In genomic region chr14:50944647-50945413, GRCh38 we compare ENCODE assay signal across 8 cellular contexts. TPM values are rescaled to one million over a fixed set of nuclear protein-coding genes. Genes with fewer than 3 reads are reported as not detected.
A peak's percentile ranks its signal among the peaks of the same experiment; 100 is the strongest.
DNase-seq lines count a peak whose midpoint lies in the region; ATAC-seq and TF ChIP-seq lines count a peak whose summit lies in the region.

No MANE protein-coding gene starts in this region.

- POLR2A ChIA-PET in activated CD4-positive, alpha-beta T cell treated with anti-CD3 and anti-CD28 coated beads for 36 hours (lab: Charles Lee): no interaction called here

- H3K27ac ChIP-seq in OCI-LY3 (ENCODE audit: low read length): no peak overlapping the region
- H3K27ac ChIP-seq in right lobe of liver: peak overlapping the region; percentile 86 to 94 (median 87)
- H3K27ac ChIP-seq in suprapubic skin: peak overlapping the region; percentile 77

- H3K4me1 ChIP-seq in OCI-LY3 (ENCODE audit: low read length): no peaks in the 10 kb centered on the region
- H3K4me1 ChIP-seq in right lobe of liver: peaks cover 0 to 22% (median 0%) of the 10 kb centered on the region in 4 donors
- H3K4me1 ChIP-seq in suprapubic skin: peaks cover 19% of the 10 kb centered on the region

- H3K4me3 ChIP-seq in OCI-LY3 (ENCODE audit: low read length) (peak overlapping the region; percentile 75), right lobe of liver (peak overlapping the region; percentile 69 to 86 (median 73)), suprapubic skin (peak overlapping the region; percentile 66)

- ATAC-seq in activated CD4-positive, alpha-beta T cell treated with anti-CD3 and anti-CD28 coated beads for 36 hours: peak; percentile 67
- ATAC-seq in HG03108 (IDR thresholded peaks at IDR 0.05; ENCODE audit: unreplicated experiment) (peak; percentile 8), right lobe of liver (peak; percentile 53 to 59 (median 56))

- H4K20me1 ChIP-seq in OCI-LY3 (ENCODE audit: insufficient read depth, low read length): no peaks in the 10 kb centered on the region

- H3K36me3 ChIP-seq in OCI-LY3 (replicated peaks; ENCODE audit: low read depth, low read length) (no peaks in the 10 kb centered on the region), right lobe of liver (no peaks in the 10 kb centered on the region), suprapubic skin (no peaks in the 10 kb centered on the region)

- H3K9ac ChIP-seq in OCI-LY3 (ENCODE audit: low read length): no peak overlapping the region

- CTCF ChIA-PET in activated CD4-positive, alpha-beta T cell treated with anti-CD3 and anti-CD28 coated beads for 36 hours (lab: Charles Lee): interaction anchor here (0.6 kb wide), 1 partner anchor 1811 kb away, joined by 3 read pairs; no protein-coding TSS in a partner anchor

- H2AFZ ChIP-seq in OCI-LY3 (ENCODE audit: low read depth, low read length): peak overlapping the region; percentile 34

- intact Hi-C loops in activated CD4-positive, alpha-beta T cell treated with anti-CD3 and anti-CD28 coated beads for 36 hours (cut with DNase I, micrococcal nuclease): loop anchor here (2.0 to 10.0 kb wide), 2 partner anchors 150 kb away; partner anchors contain the start of gene TRIM9 (in 2 of the 2)
- intact Hi-C loops in right lobe of liver (cut with DNase I): no loop called here

- H3K9me3 ChIP-seq in OCI-LY3 (ENCODE audit: insufficient read depth, low read length): no peaks in the 10 kb centered on the region
- H3K9me3 ChIP-seq in right lobe of liver: no peaks in the 10 kb centered on the region
- no peaks in the 10 kb centered on the region for H3K9me3 ChIP-seq in suprapubic skin

- no peak overlapping the region for H3K27ac Mint-ChIP-seq in activated CD4-positive, alpha-beta T cell treated with anti-CD3 and anti-CD28 coated beads for 36 hours

- no peaks in the 10 kb centered on the region for H3K36me3 Mint-ChIP-seq in activated CD4-positive, alpha-beta T cell treated with anti-CD3 and anti-CD28 coated beads for 36 hours (ENCODE audit: low read depth)

- no peaks in the 10 kb centered on the region for H3K79me2 ChIP-seq in OCI-LY3 (ENCODE audit: low read length)

- TF ChIP-seq EP300 in suprapubic skin (IDR thresholded peaks at IDR 0.05): no peak

- H3K27me3 Mint-ChIP-seq in activated CD4-positive, alpha-beta T cell treated with anti-CD3 and anti-CD28 coated beads for 36 hours: peaks cover 33% of the 10 kb centered on the region

- WGBS in right lobe of liver (ENCODE audit: insufficient coverage, low coverage, low lambda C conversion rate, missing lambda C conversion rate): 3% methylated on average over 23 of the region's 29 CpGs
- WGBS in suprapubic skin: 6% methylated on average over 23 of the region's 29 CpGs

- TF ChIP-seq CTCF in OCI-LY3 (IDR thresholded peaks at IDR 0.05; ENCODE audit: low read depth, low read length) (no peak), right lobe of liver (IDR thresholded peaks at IDR 0.05) (no peak), suprapubic skin (IDR thresholded peaks at IDR 0.05) (no peak)

- H3K4me2 ChIP-seq in OCI-LY3 (ENCODE audit: low read length): peak overlapping the region; percentile 46

- H3K9me3 Mint-ChIP-seq in activated CD4-positive, alpha-beta T cell treated with anti-CD3 and anti-CD28 coated beads for 36 hours (ENCODE audit: low read depth): no peaks in the 10 kb centered on the region

- H3K4me3 Mint-ChIP-seq in activated CD4-positive, alpha-beta T cell treated with anti-CD3 and anti-CD28 coated beads for 36 hours: peak overlapping the region; percentile 70

- H3K27me3 ChIP-seq in OCI-LY3 (ENCODE audit: low read depth, low read length) (no peaks in the 10 kb centered on the region), right lobe of liver (no peaks in the 10 kb centered on the region), suprapubic skin (no peaks in the 10 kb centered on the region)

- peaks cover 13% of the 10 kb centered on the region for H3K4me1 Mint-ChIP-seq in activated CD4-positive, alpha-beta T cell treated with anti-CD3 and anti-CD28 coated beads for 36 hours

- DNase-seq in activated CD4-positive, alpha-beta T cell treated with anti-CD3 and anti-CD28 coated beads for 36 hours: peak; percentile 32
- DNase-seq in activated CD4-positive, alpha-beta T cell treated with anti-CD3 and anti-CD28 coated beads, Interleukin-2, amount 50 U/mL, for 4 hours: no peak
- DNase-seq in cerebellar cortex (ENCODE audit: low spot score): peak; percentile 29
- DNase-seq in right lobe of liver: peak; percentile 68 to 87 (median 85)
- DNase-seq in suprapubic skin (ENCODE audit: low spot score in 2 of 2): peak; percentile 76 to 87
- DNase-seq in ecto neural progenitor cell (ENCODE audit: low spot score): no peak

- peak; percentile 78 for TF ChIP-seq POLR2A in right lobe of liver (IDR thresholded peaks at IDR 0.05)
- TF ChIP-seq POLR2A in suprapubic skin (IDR thresholded peaks at IDR 0.05): no peak

RNA-seq across cellular contexts. Expression of gene PYGL, which starts 0.5 kb away (rescaled TPM):
- under 1 TPM; 0.62 to 0.67 TPM for total RNA-seq in activated CD4-positive, alpha-beta T cell treated with anti-CD3 and anti-CD28 coated beads for 36 hours
- 100 to 1,000 TPM in 3 of 6 experiments, 10 to 100 TPM in 3; 80.1 to 130 (median 107) TPM for total RNA-seq in right lobe of liver
- total RNA-seq in suprapubic skin: 10 to 100 TPM; 43.3 to 73.4 (median 48.4) TPM

Comparison
In these comparisons a context has a peak if more than half of its experiments do, and no peak if none do; other contexts are left out.
1. DNase-seq: peak in activated CD4-positive, alpha-beta T cell treated with anti-CD3 and anti-CD28 coated beads for 36 hours (single experiment), cerebellar cortex (single experiment), right lobe of liver (3 of 3) and suprapubic skin (2 of 2); none in activated CD4-positive, alpha-beta T cell treated with anti-CD3 and anti-CD28 coated beads, Interleukin-2, amount 50 U/mL, for 4 hours (0 of 2) and ecto neural progenitor cell (single experiment).
2. ATAC-seq: peak in every context shown above with its lines; median percentile 67 in activated CD4-positive, alpha-beta T cell treated with anti-CD3 and anti-CD28 coated beads for 36 hours; 56 in right lobe of liver; 8 in HG03108.
3. RNA of gene PYGL, which starts 0.5 kb away (total RNA-seq): 80.1 to 130 TPM in right lobe of liver and 43.3 to 73.4 TPM in suprapubic skin; 0.62 to 0.67 TPM in activated CD4-positive, alpha-beta T cell treated with anti-CD3 and anti-CD28 coated beads for 36 hours; every median in the first group is over 10 times any median in the second.
4. intact Hi-C loops: an anchor here in activated CD4-positive, alpha-beta T cell treated with anti-CD3 and anti-CD28 coated beads for 36 hours (2.0 to 10.0 kb wide); none called in right lobe of liver.
5. Peak in every context shown above with its lines, with median percentiles within 50 percentile points of each other: H3K4me3 ChIP-seq.